ENCODE assay signal across 28 cellular contexts in the genomic region with DNA sequence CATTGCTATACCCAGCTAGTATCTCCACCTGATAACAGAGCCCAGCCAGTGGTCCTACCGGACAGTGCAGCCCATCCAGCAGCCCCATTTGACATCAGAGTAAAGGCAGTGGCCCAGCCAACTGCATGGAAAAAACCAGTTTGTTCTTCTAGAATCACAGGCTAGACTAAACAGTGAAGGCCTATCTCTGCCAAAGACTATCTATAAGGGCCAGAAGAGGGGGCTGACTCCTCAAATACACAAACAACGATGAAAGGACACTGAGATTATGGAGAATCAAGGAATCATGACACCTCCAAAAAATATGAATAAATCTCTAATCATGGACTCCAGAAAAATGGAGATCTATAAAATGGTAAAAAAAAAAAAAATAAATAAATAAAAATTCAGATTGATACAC.
"Had no signal": no experiment of that assay in that cellular context is flagged by ENCODE, and none has a peak within 500 bp of the region (broad histone marks: within the 10 kb centered on the region; RNA-seq: fewer than 3 reads in every experiment).

No MANE protein-coding gene starts in this region.

- H3K4me1 ChIP-seq: ascending aorta, body of pancreas had no signal

- H3K27me3 ChIP-seq: ascending aorta, body of pancreas, MG63 had no signal

- DNase-seq: activated CD4-positive, alpha-beta memory T cell treated with anti-CD3 and anti-CD28 coated beads for 36 hours; activated CD4-positive, alpha-beta T cell treated with anti-CD3 and anti-CD28 coated beads, Interleukin-2, amount 10 ng/mL, durations not matched to agents 7 days and 5 days; activated CD4-positive, CD25-positive, alpha-beta regulatory T cell; activated CD8-positive, alpha-beta memory T cell treated with anti-CD3 and anti-CD28 coated beads for 24 hours; activated effector memory CD4-positive, alpha-beta T cell treated with anti-CD3 and anti-CD28 coated beads, Interleukin-2, amount 50 U/mL, for 16 hours; activated naive CD4-positive, alpha-beta T cell treated with Interleukin-2 at 50 U/mL for 16 hours; activated naive CD8-positive, alpha-beta T cell treated with anti-CD3 and anti-CD28 coated beads, Interleukin-2, amount 50 U/mL, for 24 hours; activated T-cell treated with anti-CD3 and anti-CD28 coated beads, Interleukin-2, amount 50 U/mL, for 4 hours; amniotic stem cell; body of pancreas; MG63; MV-4-11; NCI-H1092 treated with DMSO at 0.1 percent for 48 hours; NCI-H1417 treated with DMSO at 0.1 percent for 48 hours; NCI-H1694; NCI-H2029; NCI-H2107; NCI-H345; NCI-H510A; NCI-H526 treated with DMSO at 0.1 percent for 48 hours; SHP77; T-helper 2 cell; T1000 had no signal

- H3K4me1 Mint-ChIP-seq: activated CD4-positive, alpha-beta T cell treated with anti-CD3 and anti-CD28 coated beads, Interleukin-2, amount 10 ng/mL, durations not matched to agents 7 days and 5 days; activated naive CD8-positive, alpha-beta T cell treated with anti-CD3 and anti-CD28 coated beads, Interleukin-2, amount 50 U/mL, for 24 hours had no signal

- H3K27ac Mint-ChIP-seq: activated CD4-positive, alpha-beta memory T cell treated with anti-CD3 and anti-CD28 coated beads for 36 hours; activated CD4-positive, alpha-beta T cell treated with anti-CD3 and anti-CD28 coated beads, Interleukin-2, amount 10 ng/mL, durations not matched to agents 7 days and 5 days; activated naive CD4-positive, alpha-beta T cell treated with anti-CD3 and anti-CD28 coated beads, Interleukin-2, amount 50 U/mL, for 72 hours; activated naive CD8-positive, alpha-beta T cell treated with anti-CD3 and anti-CD28 coated beads, Interleukin-2, amount 50 U/mL, for 24 hours had no signal

- H3K27me3 Mint-ChIP-seq: activated CD4-positive, alpha-beta memory T cell treated with anti-CD3 and anti-CD28 coated beads for 36 hours; activated CD4-positive, alpha-beta T cell treated with anti-CD3 and anti-CD28 coated beads, Interleukin-2, amount 10 ng/mL, durations not matched to agents 7 days and 5 days; activated naive CD8-positive, alpha-beta T cell treated with anti-CD3 and anti-CD28 coated beads, Interleukin-2, amount 50 U/mL, for 24 hours had no signal

- ATAC-seq: activated naive CD4-positive, alpha-beta T cell treated with anti-CD3 and anti-CD28 coated beads, Interleukin-2, amount 50 U/mL, for 72 hours; activated naive CD8-positive, alpha-beta T cell treated with anti-CD3 and anti-CD28 coated beads, Interleukin-2, amount 50 U/mL, for 24 hours; activated T-cell treated with anti-CD3 and anti-CD28 coated beads, Interleukin-2, amount 50 U/mL, for 4 hours; body of pancreas had no signal

- H3K9me3 ChIP-seq: ascending aorta, body of pancreas, MG63 had no signal

- H3K9me3 Mint-ChIP-seq: activated CD4-positive, alpha-beta memory T cell treated with anti-CD3 and anti-CD28 coated beads for 36 hours; activated naive CD8-positive, alpha-beta T cell treated with anti-CD3 and anti-CD28 coated beads, Interleukin-2, amount 50 U/mL, for 24 hours had no signal

- H3K36me3 ChIP-seq: ascending aorta, MG63 had no signal

- H3K4me3 Mint-ChIP-seq: activated CD4-positive, alpha-beta memory T cell treated with anti-CD3 and anti-CD28 coated beads for 36 hours; activated CD4-positive, alpha-beta T cell treated with anti-CD3 and anti-CD28 coated beads, Interleukin-2, amount 10 ng/mL, durations not matched to agents 7 days and 5 days; activated naive CD8-positive, alpha-beta T cell treated with anti-CD3 and anti-CD28 coated beads, Interleukin-2, amount 50 U/mL, for 24 hours; activated T-cell treated with anti-CD3 and anti-CD28 coated beads, Interleukin-2, amount 50 U/mL, for 4 hours had no signal

- H3K4me3 ChIP-seq: ascending aorta, body of pancreas, MG63 had no signal

- H3K27ac ChIP-seq: ascending aorta, body of pancreas had no signal

- FAIRE-seq: bronchial epithelial cell, RCC 7860, TTC549 had no signal

- H3K36me3 Mint-ChIP-seq: activated CD4-positive, alpha-beta memory T cell treated with anti-CD3 and anti-CD28 coated beads for 36 hours; activated naive CD4-positive, alpha-beta T cell treated with anti-CD3 and anti-CD28 coated beads, Interleukin-2, amount 50 U/mL, for 72 hours had no signal
